2 cellular contexts compared by ENCODE assay signal in the genomic region with DNA sequence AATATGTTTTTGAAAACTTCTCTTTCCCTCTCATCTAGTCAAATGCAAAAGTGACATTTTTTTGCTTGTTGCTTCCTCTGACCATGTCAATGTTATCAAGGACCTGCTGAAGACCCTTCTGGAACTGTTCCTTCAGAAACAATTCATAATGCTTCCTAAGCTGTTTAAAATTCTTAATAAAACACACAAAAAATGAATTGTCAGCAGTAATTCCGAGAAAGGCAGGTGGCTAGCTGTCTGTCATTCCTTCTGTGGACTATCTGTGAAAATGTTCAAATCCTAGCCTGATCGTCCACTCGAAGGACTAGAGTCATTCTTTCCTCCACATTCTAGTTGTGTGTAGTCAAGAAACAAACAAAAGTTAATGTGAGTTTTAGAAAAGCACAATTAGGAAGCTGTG.
A peak's percentile ranks its signal among the peaks of the same experiment; 100 is the strongest.
TF ChIP-seq lines count a peak whose summit lies in the region.

No MANE protein-coding gene starts in this region.

TF ChIP-seq in HepG2, 621 proteins besides CTCF, POLR2A, EP300 and RAD21:
- peak; percentile 84 for TF ChIP-seq MAFF (IDR thresholded peaks at IDR 0.05; ENCODE audit: low read depth, low read length)
- TF ChIP-seq ARNT (IDR thresholded peaks at IDR 0.05), result no peak
- TF ChIP-seq MAFK (conservative IDR thresholded peaks at IDR 0.05 in 1 of 2, IDR thresholded peaks at IDR 0.05 in 1 of 2; ENCODE audit: low read length in 2 of 2), result peak; percentile 84 to 85
TF ChIP-seq in HepG2: peak in this region for 2.

TF ChIP-seq in K562, 482 proteins besides CTCF, POLR2A, EP300 and RAD21:
- TF ChIP-seq ZNF316 (IDR thresholded peaks at IDR 0.05) (peak; percentile 67; the same call in 1 of the 2 replicates), MAFG (tag; conservative IDR thresholded peaks at IDR 0.05) (peak; percentile 42), FOXA1 (IDR thresholded peaks at IDR 0.05; ENCODE audit: borderline replicate concordance) (no peak), MBD2 (IDR thresholded peaks at IDR 0.05; ENCODE audit: borderline replicate concordance, low read depth) (no peak), C11orf30 (IDR thresholded peaks at IDR 0.05; ENCODE audit: low read depth) (peak; percentile 24; the same call in 1 of the 2 replicates), KAT7 (CRISPR knock-in tag; IDR thresholded peaks at IDR 0.05; ENCODE audit: borderline replicate concordance) (no peak), SRSF9 (IDR thresholded peaks at IDR 0.05; ENCODE audit: borderline replicate concordance, low read depth, low read length) (no peak), NR4A1 (CRISPR knock-in tag; IDR thresholded peaks at IDR 0.05) (no peak), NR4A1 (tag; IDR thresholded peaks at IDR 0.05) (no peak), MAFF (IDR thresholded peaks at IDR 0.05; ENCODE audit: low read length) (peak; percentile 47)
TF ChIP-seq in K562: peak in this region for 4.
